9 cellular contexts compared by ENCODE assay signal in genomic region chr6:41591859-41592502, GRCh38. TPM values are rescaled to one million over a fixed set of nuclear protein-coding genes. Genes with fewer than 3 reads are reported as not detected.
DNase-seq lines count a peak whose midpoint lies in the region; ATAC-seq, FAIRE-seq and TF ChIP-seq lines count a peak whose summit lies in the region.
"Had no signal": no experiment of that assay in that cellular context is flagged by ENCODE, and none has a peak within 500 bp of the region (broad histone marks: within the 10 kb centered on the region; RNA-seq: fewer than 3 reads in every experiment).

No MANE protein-coding gene starts in this region.

- no peak for FAIRE-seq in frontal cortex (lab: Jason Lieb, UNC)

- H3K4me1 ChIP-seq in SJSA1 (replicated peaks) (peaks cover 3% of the 10 kb centered on the region; the same call in 1 of the 2 replicates), parathyroid adenoma (no peaks in the 10 kb centered on the region)

- H3K79me2 ChIP-seq in parathyroid adenoma, result no peaks in the 10 kb centered on the region

- peaks cover 10% of the 10 kb centered on the region for H3K36me3 Mint-ChIP-seq in type B pancreatic cell

- peak; percentile 94 for TF ChIP-seq CTCF in parathyroid adenoma (IDR thresholded peaks at IDR 0.05)
- peak; percentile 96 for TF ChIP-seq CTCF in type B pancreatic cell (conservative IDR thresholded peaks at IDR 0.05)

- no peak overlapping the region for H3K4me2 ChIP-seq in parathyroid adenoma (ENCODE audit: low read length)

- H3K36me3 ChIP-seq in SJSA1, result peaks cover 67% of the 10 kb centered on the region
- H3K36me3 ChIP-seq in parathyroid adenoma (ENCODE audit: control insufficient read depth, insufficient read depth, low read length), result no peaks in the 10 kb centered on the region

- no peak overlapping the region for H3K27ac ChIP-seq in SJSA1
- no peak overlapping the region for H3K27ac ChIP-seq in parathyroid adenoma

- H3K9me3 ChIP-seq in SJSA1 (replicated peaks) (no peaks in the 10 kb centered on the region), parathyroid adenoma (ENCODE audit: control insufficient read depth, low read length) (no peaks in the 10 kb centered on the region)

- no peaks in the 10 kb centered on the region for H3K27me3 Mint-ChIP-seq in type B pancreatic cell
- H3K27me3 Mint-ChIP-seq: activated naive CD4-positive, alpha-beta T cell treated with anti-CD3 and anti-CD28 coated beads, Interleukin-2, amount 50 U/mL, for 24 hours had no signal

- H3K9ac ChIP-seq in parathyroid adenoma, result no peak overlapping the region

- H2AFZ ChIP-seq in parathyroid adenoma, result no peak overlapping the region

- peaks cover 44% of the 10 kb centered on the region for H3K4me1 Mint-ChIP-seq in type B pancreatic cell (ENCODE audit: unreplicated experiment)
- H3K4me1 Mint-ChIP-seq: activated naive CD4-positive, alpha-beta T cell treated with anti-CD3 and anti-CD28 coated beads, Interleukin-2, amount 50 U/mL, for 24 hours had no signal

- H3K27ac Mint-ChIP-seq in type B pancreatic cell, result peak overlapping the region; percentile 55
- H3K27ac Mint-ChIP-seq: activated naive CD4-positive, alpha-beta T cell treated with anti-CD3 and anti-CD28 coated beads, Interleukin-2, amount 50 U/mL, for 24 hours had no signal

- ATAC-seq in HG03025 (IDR thresholded peaks at IDR 0.05; ENCODE audit: low FRiP score, unreplicated experiment), result no peak

- H3K9me3 Mint-ChIP-seq in type B pancreatic cell, result no peaks in the 10 kb centered on the region
- H3K9me3 Mint-ChIP-seq: activated naive CD4-positive, alpha-beta T cell treated with anti-CD3 and anti-CD28 coated beads, Interleukin-2, amount 50 U/mL, for 24 hours had no signal

- no peak overlapping the region for H3K4me3 ChIP-seq in SJSA1
- no peak overlapping the region for H3K4me3 ChIP-seq in parathyroid adenoma (ENCODE audit: low read depth, low read length)

- DNase-seq in DMS114 treated with DMSO at 0.1 percent for 48 hours (lab: John Stamatoyannopoulos, UW; ENCODE audit: unreplicated experiment) (peak; percentile 69), KG1 (lab: John Stamatoyannopoulos, UW) (peak; percentile 12), SJSA1 (ENCODE audit: low read depth in 1 of 2, low spot score in 2 of 2) (peak; percentile 73 to 79), frontal cortex (ENCODE audit: low spot score in 2 of 2) (peak; percentile 79 to 88), type B pancreatic cell (ENCODE audit: extremely low spot score, unreplicated experiment) (peak; percentile 86)
- peak; percentile 63 for DNase-seq in activated effector memory CD4-positive, alpha-beta T cell treated with Interleukin-2 at 50 U/mL for 16 hours

- H3K4me3 Mint-ChIP-seq in type B pancreatic cell, result peak overlapping the region; percentile 41
- H3K4me3 Mint-ChIP-seq: activated naive CD4-positive, alpha-beta T cell treated with anti-CD3 and anti-CD28 coated beads, Interleukin-2, amount 50 U/mL, for 24 hours had no signal

- no peaks in the 10 kb centered on the region for H3K27me3 ChIP-seq in SJSA1 (replicated peaks)
- H3K27me3 ChIP-seq in parathyroid adenoma (ENCODE audit: control insufficient read depth, insufficient read depth, low read length), result no peaks in the 10 kb centered on the region

RNA-seq across cellular contexts. Expression of gene FOXP4, which starts 45.8 kb away (rescaled TPM):
- 3.9 and 5.1 TPM in 2 replicates for total RNA-seq in SJSA1 (2014; rRNA removed; shearing (Covaris generic))
- total RNA-seq in frontal cortex (0.82 TPM), type B pancreatic cell (ENCODE audit: low replicate concordance) (62.2 and 100 TPM in 2 replicates)

RNA-seq across cellular contexts. Expression of gene MDFI, which starts 46.3 kb away (rescaled TPM):
- not detected in 2 replicates for total RNA-seq in SJSA1 (2014; rRNA removed; shearing (Covaris generic))
- total RNA-seq in frontal cortex (11.4 TPM), type B pancreatic cell (ENCODE audit: low replicate concordance) (53.9 and 94.5 TPM in 2 replicates)

Comparison
In these comparisons a context has a peak if more than half of its experiments do, and no peak if none do; other contexts are left out.
1. DNase-seq: peak in every context shown above with its lines; median percentile 86 in type B pancreatic cell; 84 in frontal cortex; 76 in SJSA1; 69 in DMS114 treated with DMSO at 0.1 percent for 48 hours; 63 in activated effector memory CD4-positive, alpha-beta T cell treated with Interleukin-2 at 50 U/mL for 16 hours; 12 in KG1.
2. RNA of gene FOXP4, which starts 45.8 kb away (total RNA-seq): 62.2 to 100 TPM in type B pancreatic cell; 3.9 to 5.1 TPM in SJSA1 and 0.82 TPM in frontal cortex (single experiment); every median in the first group is over 10 times any median in the second.
3. RNA of gene MDFI, which starts 46.3 kb away (total RNA-seq): 53.9 to 94.5 TPM in type B pancreatic cell and 11.4 TPM in frontal cortex (single experiment); not detected in SJSA1; every median in the first group is over 10 times any median in the second.